Comparison of ENCODE assay signal across 12 cellular contexts in genomic region chr12:106030210-106031175, GRCh38.
DNase-seq lines count a peak whose midpoint lies in the region; ATAC-seq and TF ChIP-seq lines count a peak whose summit lies in the region.
"Had no signal": no experiment of that assay in that cellular context is flagged by ENCODE, and none has a peak within 500 bp of the region (broad histone marks: within the 10 kb centered on the region; RNA-seq: fewer than 3 reads in every experiment).

No MANE protein-coding gene starts in this region.

- H3K27me3 ChIP-seq in heart right ventricle (no peaks in the 10 kb centered on the region), right atrium auricular region (no peaks in the 10 kb centered on the region), RWPE2 (ENCODE audit: insufficient read depth, poor library complexity, severe bottlenecking) (no peaks in the 10 kb centered on the region), uterus (no peaks in the 10 kb centered on the region), vagina (no peaks in the 10 kb centered on the region)
- H3K27me3 ChIP-seq: adrenal gland had no signal

- H3K4me1 ChIP-seq in heart right ventricle: peaks cover 0 to 12% (median 10%) of the 10 kb centered on the region in 9 donors
- peaks cover 0 to 9% of the 10 kb centered on the region in 2 donors for H3K4me1 ChIP-seq in right atrium auricular region
- H3K4me1 ChIP-seq in RWPE2 (ENCODE audit: insufficient read depth, poor library complexity, severe bottlenecking): peaks cover 28% of the 10 kb centered on the region
- no peaks in the 10 kb centered on the region for H3K4me1 ChIP-seq in uterus
- peaks cover 8% of the 10 kb centered on the region for H3K4me1 ChIP-seq in vagina

- H3K27ac ChIP-seq in heart right ventricle (peak overlapping the region in 1 of 10 donors; percentile 72), right atrium auricular region (no peak overlapping the region), RWPE2 (ENCODE audit: poor library complexity, severe bottlenecking) (peak overlapping the region; percentile 92), uterus (peak overlapping the region; percentile 38 to 63), vagina (no peak overlapping the region)

- TF ChIP-seq POLR2A in uterus (IDR thresholded peaks at IDR 0.05): no peak
- TF ChIP-seq POLR2A in vagina (IDR thresholded peaks at IDR 0.05): no peak

- H3K9me3 ChIP-seq in heart right ventricle (no peaks in the 10 kb centered on the region), right atrium auricular region (no peaks in the 10 kb centered on the region), RWPE2 (ENCODE audit: severe bottlenecking) (no peaks in the 10 kb centered on the region), uterus (no peaks in the 10 kb centered on the region), vagina (no peaks in the 10 kb centered on the region)
- H3K9me3 ChIP-seq: adrenal gland, mucosa of descending colon had no signal

- no peaks in the 10 kb centered on the region for H3K36me3 ChIP-seq in heart right ventricle
- no peaks in the 10 kb centered on the region for H3K36me3 ChIP-seq in right atrium auricular region
- H3K36me3 ChIP-seq in RWPE2 (ENCODE audit: low read depth): no peaks in the 10 kb centered on the region
- no peaks in the 10 kb centered on the region for H3K36me3 ChIP-seq in uterus
- no peaks in the 10 kb centered on the region for H3K36me3 ChIP-seq in vagina
- H3K36me3 ChIP-seq: adrenal gland had no signal

- 35 to 40% methylated on average over 12 of the region's 12 CpGs for WGBS in heart right ventricle, 2 donors

- TF ChIP-seq CTCF in heart right ventricle (IDR thresholded peaks at IDR 0.05) (no peak), right atrium auricular region (IDR thresholded peaks at IDR 0.05) (no peak), RWPE2 (IDR thresholded peaks at IDR 0.05; ENCODE audit: poor library complexity, severe bottlenecking) (no peak), fibroblast of the aortic adventitia (IDR thresholded peaks at IDR 0.05; ENCODE audit: insufficient read depth, low read length) (no peak), uterus (IDR thresholded peaks at IDR 0.05) (no peak), vagina (IDR thresholded peaks at IDR 0.05) (no peak)

- H3K4me3 ChIP-seq in heart right ventricle: no peak overlapping the region
- H3K4me3 ChIP-seq in right atrium auricular region: no peak overlapping the region
- H3K4me3 ChIP-seq in RWPE2 (ENCODE audit: severe bottlenecking): no peak overlapping the region
- no peak overlapping the region for H3K4me3 ChIP-seq in fibroblast of the aortic adventitia (ENCODE audit: low read depth, low read length)
- no peak overlapping the region for H3K4me3 ChIP-seq in uterus
- H3K4me3 ChIP-seq in vagina: no peak overlapping the region
- H3K4me3 ChIP-seq: mucosa of descending colon had no signal

- intact Hi-C loops in heart right ventricle (cut with DNase I) (loop anchor here in 1 of 10 donors (5.0 kb wide), 1 partner anchor 107 kb away; the partner anchor contains the start of gene NUAK1), uterus (cut with DNase I; ENCODE audit: low total_unique reads) (no loop called here), vagina (cut with DNase I) (no loop called here)

- no peak for DNase-seq in heart right ventricle
- no peak for DNase-seq in right atrium auricular region (ENCODE audit: low spot score)
- peak; percentile 78 for DNase-seq in RWPE2 (ENCODE audit: low spot score)
- peak; percentile 92 for DNase-seq in fibroblast of the aortic adventitia (ENCODE audit: low read depth)
- DNase-seq in uterus: peak; percentile 19 to 26
- DNase-seq in vagina (ENCODE audit: extremely low spot score in 2 of 2): no peak
- DNase-seq in AML-193 (lab: John Stamatoyannopoulos, UW): no peak
- DNase-seq: COR-L47, mucosa of descending colon had no signal

- ATAC-seq in heart right ventricle: peak in 5 of 8 donors; percentile 35 to 75 (median 45)
- ATAC-seq in RWPE2 (ENCODE audit: low read depth): peak; percentile 92
- no peak for ATAC-seq in HG02938 (IDR thresholded peaks at IDR 0.05; ENCODE audit: unreplicated experiment)
- ATAC-seq: mucosa of descending colon; stimulated activated memory B cell treated with anti-CD40 and anti-IgM and Interleukin-4, amounts not matched to agents 10 μg/mL and 1 μg/mL and 100 μg/mL, for 72 hours had no signal

Comparison
In these comparisons a context has a peak if more than half of its experiments do, and no peak if none do; other contexts are left out.
1. DNase-seq: peak in RWPE2 (single experiment), fibroblast of the aortic adventitia (single experiment) and uterus (2 of 2); none in heart right ventricle (0 of 2), right atrium auricular region (single experiment), vagina (0 of 2) and AML-193 (0 of 2).
2. H3K27ac ChIP-seq: peak in RWPE2 (single experiment) and uterus (2 of 2); none in right atrium auricular region (0 of 2) and vagina (single experiment).